15 cellular contexts compared by ENCODE assay signal in the genomic region with DNA sequence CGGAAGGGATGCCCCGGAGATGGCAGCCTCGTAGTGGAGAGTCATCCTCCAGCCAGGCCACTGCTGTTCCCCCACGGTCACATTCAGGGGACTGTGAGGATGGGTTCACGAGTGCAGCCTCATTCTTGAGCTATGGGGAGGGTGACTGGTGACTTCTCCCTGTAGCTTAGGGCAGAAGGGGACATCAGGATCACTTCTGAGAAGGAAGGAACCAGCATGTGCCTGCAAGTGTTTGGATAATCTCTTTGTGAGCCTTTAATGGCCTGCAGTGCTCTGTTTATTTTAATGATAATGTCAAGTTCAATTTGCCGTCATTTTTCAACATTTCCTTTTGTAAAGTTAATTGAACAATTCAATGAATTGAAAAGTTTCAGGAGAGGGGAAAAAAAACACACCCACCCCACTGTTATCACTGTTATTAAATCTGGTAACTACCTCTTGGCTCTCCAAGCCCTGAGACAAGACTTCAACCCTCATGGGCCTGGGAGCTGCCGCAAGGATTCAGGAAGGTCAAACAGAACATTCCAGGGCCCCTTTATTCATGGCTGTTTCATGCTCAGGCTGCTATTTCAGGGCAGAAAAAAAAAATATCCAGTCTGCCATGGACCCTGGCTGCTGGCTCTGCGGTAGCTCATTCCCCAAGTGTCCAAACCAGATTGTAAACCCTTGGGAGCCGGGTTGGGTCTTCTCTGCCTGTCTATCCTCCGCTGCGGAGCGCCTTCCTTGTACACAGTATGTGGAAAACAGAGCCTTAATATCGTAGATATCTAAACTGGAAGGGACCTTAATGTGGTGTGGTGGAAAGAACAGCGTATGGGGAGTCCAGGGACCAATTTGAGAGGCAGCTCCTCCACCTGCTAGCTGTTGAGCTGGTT.
"Had no signal": no experiment of that assay in that cellular context is flagged by ENCODE, and none has a peak within 500 bp of the region (broad histone marks: within the 10 kb centered on the region; RNA-seq: fewer than 3 reads in every experiment).

No MANE protein-coding gene starts in this region.

- H3K36me3 Mint-ChIP-seq: activated naive CD8-positive, alpha-beta T cell treated with anti-CD3 and anti-CD28 coated beads, Interleukin-2, amount 10 ng/mL, durations not matched to agents 7 days and 5 days; brain had no signal

- H3K4me3 Mint-ChIP-seq: activated naive CD8-positive, alpha-beta T cell treated with anti-CD3 and anti-CD28 coated beads, Interleukin-2, amount 10 ng/mL, durations not matched to agents 7 days and 5 days; brain had no signal

- ATAC-seq: lower lobe of right lung, pancreas, upper lobe of right lung had no signal

- H3K27me3 Mint-ChIP-seq: brain had no signal

- H3K27ac Mint-ChIP-seq: activated naive CD8-positive, alpha-beta T cell treated with anti-CD3 and anti-CD28 coated beads, Interleukin-2, amount 10 ng/mL, durations not matched to agents 7 days and 5 days had no signal

- H3K27me3 ChIP-seq: esophagus muscularis mucosa, pancreas, upper lobe of right lung had no signal

- H3K9me3 Mint-ChIP-seq: activated naive CD8-positive, alpha-beta T cell treated with anti-CD3 and anti-CD28 coated beads, Interleukin-2, amount 10 ng/mL, durations not matched to agents 7 days and 5 days had no signal

- H3K4me3 ChIP-seq: esophagus muscularis mucosa, lower lobe of right lung, pancreas, thoracic aorta, upper lobe of right lung had no signal

- H3K4me1 ChIP-seq: esophagus muscularis mucosa, lower lobe of right lung, pancreas, upper lobe of right lung had no signal

- H3K9me3 ChIP-seq: esophagus muscularis mucosa, lower lobe of right lung, pancreas, thoracic aorta, upper lobe of right lung had no signal

- H3K27ac ChIP-seq: esophagus muscularis mucosa, lower lobe of right lung, pancreas, thoracic aorta, upper lobe of right lung had no signal

- DNase-seq: activated CD4-positive, CD25-positive, alpha-beta regulatory T cell treated with anti-CD3 and anti-CD28 coated beads, Interleukin-2, amount 50 U/mL, for 72 hours; activated naive CD4-positive, alpha-beta T cell; activated naive CD8-positive, alpha-beta T cell treated with anti-CD3 and anti-CD28 coated beads, Interleukin-2, amount 10 ng/mL, durations not matched to agents 7 days and 5 days; activated T-cell treated with anti-CD3 and anti-CD28 coated beads for 4 hours; cortex of kidney; effector CD4-positive, alpha-beta T cell; hippocampal formation; kidney glomerular epithelial cell; lower lobe of right lung; midbrain; pancreas; upper lobe of right lung had no signal
